Comparison of ENCODE assay signal across 2 cellular contexts in genomic region chr20:45017281-45017680, GRCh38.
TF ChIP-seq lines count a peak whose summit lies in the region.

No MANE protein-coding gene starts in this region.

TF ChIP-seq in HEK293, 187 proteins besides CTCF, POLR2A, EP300 and RAD21:
- TF ChIP-seq ZNF544 (tag by site-specific recombination; IDR thresholded peaks at IDR 0.05): no peak
- no peak for TF ChIP-seq ZNF26 (tag by site-specific recombination; IDR thresholded peaks at IDR 0.05)
- peak; percentile 53 for TF ChIP-seq PRDM1 (tag by site-specific recombination; IDR thresholded peaks at IDR 0.05)

TF ChIP-seq in H1, 55 proteins besides CTCF, POLR2A, EP300 and RAD21:
- TF ChIP-seq MAFK (IDR thresholded peaks at IDR 0.05; ENCODE audit: low read depth, low read length): 0 out of 2 replicates have a peak, but pooled peaks have one; percentile 11
- no peak for TF ChIP-seq MAX (IDR thresholded peaks at IDR 0.05)
